Comparison of ENCODE assay signal across 1 cellular context in the genomic region with DNA sequence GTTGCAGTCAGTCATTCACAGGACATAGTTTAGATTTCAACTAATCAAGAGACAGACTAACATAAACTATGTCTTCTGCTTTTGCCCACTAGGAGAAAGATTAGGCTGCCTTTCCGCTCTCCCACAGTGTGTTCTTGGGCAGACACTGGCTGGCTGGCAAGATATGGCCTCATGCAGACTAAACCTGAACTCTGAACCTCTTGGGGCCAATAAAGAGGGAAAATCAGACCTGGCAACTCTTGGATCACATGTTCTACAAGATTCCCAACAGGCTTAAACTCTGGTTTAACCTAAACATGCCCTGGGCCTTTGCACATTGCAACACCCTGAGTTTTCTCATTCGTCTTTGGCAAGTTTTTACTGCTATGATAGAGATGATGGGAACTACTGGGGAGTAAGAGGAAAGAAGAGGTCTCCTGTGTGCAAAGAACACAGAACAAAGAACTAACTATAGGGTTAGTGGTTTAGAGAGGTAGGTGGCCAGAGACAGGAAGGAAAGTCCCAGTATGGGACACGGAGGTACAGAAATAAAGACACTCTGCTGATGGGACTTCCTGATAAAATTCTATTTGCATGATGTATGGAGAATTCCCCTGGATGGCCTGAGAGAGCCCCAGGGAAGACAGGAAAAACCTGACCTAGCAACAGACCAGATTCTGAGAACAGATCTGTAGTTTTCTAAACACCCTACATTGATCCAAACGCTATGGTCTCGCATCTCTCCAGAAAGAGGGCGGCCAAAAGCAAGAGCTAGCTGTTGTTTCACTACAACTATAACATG.
TF ChIP-seq lines count a peak whose summit lies in the region.

No MANE protein-coding gene starts in this region.

TF ChIP-seq in HepG2, 621 proteins besides CTCF, POLR2A, EP300 and RAD21 (continued from another document and continues in another):
- TF ChIP-seq, protein P1, sequence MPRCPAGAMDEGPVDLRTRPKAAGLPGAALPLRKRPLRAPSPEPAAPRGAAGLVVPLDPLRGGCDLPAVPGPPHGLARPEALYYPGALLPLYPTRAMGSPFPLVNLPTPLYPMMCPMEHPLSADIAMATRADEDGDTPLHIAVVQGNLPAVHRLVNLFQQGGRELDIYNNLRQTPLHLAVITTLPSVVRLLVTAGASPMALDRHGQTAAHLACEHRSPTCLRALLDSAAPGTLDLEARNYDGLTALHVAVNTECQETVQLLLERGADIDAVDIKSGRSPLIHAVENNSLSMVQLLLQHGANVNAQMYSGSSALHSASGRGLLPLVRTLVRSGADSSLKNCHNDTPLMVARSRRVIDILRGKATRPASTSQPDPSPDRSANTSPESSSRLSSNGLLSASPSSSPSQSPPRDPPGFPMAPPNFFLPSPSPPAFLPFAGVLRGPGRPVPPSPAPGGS (CRISPR knock-in tag; IDR thresholded peaks at IDR 0.05) = no peak
- no peak for TF ChIP-seq ZSCAN12 (CRISPR knock-in tag; IDR thresholded peaks at IDR 0.05)
- TF ChIP-seq NCOR1 (IDR thresholded peaks at IDR 0.05; ENCODE audit: borderline replicate concordance, low read length) = no peak; the same call in 1 of the 2 replicates
- TF ChIP-seq, protein P2, sequence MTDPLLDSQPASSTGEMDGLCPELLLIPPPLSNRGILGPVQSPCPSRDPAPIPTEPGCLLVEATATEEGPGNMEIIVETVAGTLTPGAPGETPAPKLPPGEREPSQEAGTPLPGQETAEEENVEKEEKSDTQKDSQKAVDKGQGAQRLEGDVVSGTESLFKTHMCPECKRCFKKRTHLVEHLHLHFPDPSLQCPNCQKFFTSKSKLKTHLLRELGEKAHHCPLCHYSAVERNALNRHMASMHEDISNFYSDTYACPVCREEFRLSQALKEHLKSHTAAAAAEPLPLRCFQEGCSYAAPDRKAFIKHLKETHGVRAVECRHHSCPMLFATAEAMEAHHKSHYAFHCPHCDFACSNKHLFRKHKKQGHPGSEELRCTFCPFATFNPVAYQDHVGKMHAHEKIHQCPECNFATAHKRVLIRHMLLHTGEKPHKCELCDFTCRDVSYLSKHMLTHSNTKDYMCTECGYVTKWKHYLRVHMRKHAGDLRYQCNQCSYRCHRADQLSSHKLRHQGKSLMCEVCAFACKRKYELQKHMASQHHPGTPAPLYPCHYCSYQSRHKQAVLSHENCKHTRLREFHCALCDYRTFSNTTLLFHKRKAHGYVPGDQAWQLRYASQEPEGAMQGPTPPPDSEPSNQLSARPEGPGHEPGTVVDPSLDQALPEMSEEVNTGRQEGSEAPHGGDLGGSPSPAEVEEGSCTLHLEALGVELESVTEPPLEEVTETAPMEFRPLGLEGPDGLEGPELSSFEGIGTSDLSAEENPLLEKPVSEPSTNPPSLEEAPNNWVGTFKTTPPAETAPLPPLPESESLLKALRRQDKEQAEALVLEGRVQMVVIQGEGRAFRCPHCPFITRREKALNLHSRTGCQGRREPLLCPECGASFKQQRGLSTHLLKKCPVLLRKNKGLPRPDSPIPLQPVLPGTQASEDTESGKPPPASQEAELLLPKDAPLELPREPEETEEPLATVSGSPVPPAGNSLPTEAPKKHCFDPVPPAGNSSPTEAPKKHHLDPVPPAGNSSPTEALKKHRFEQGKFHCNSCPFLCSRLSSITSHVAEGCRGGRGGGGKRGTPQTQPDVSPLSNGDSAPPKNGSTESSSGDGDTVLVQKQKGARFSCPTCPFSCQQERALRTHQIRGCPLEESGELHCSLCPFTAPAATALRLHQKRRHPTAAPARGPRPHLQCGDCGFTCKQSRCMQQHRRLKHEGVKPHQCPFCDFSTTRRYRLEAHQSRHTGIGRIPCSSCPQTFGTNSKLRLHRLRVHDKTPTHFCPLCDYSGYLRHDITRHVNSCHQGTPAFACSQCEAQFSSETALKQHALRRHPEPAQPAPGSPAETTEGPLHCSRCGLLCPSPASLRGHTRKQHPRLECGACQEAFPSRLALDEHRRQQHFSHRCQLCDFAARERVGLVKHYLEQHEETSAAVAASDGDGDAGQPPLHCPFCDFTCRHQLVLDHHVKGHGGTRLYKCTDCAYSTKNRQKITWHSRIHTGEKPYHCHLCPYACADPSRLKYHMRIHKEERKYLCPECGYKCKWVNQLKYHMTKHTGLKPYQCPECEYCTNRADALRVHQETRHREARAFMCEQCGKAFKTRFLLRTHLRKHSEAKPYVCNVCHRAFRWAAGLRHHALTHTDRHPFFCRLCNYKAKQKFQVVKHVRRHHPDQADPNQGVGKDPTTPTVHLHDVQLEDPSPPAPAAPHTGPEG (CRISPR knock-in tag; IDR thresholded peaks at IDR 0.05) = no peak
- TF ChIP-seq ZFP36L1 (CRISPR knock-in tag; IDR thresholded peaks at IDR 0.05) = 0 out of 2 replicates have a peak, but pooled peaks have one; percentile 40
- no peak for TF ChIP-seq SP5 (CRISPR knock-in tag; IDR thresholded peaks at IDR 0.05; ENCODE audit: borderline replicate concordance, low read depth)
- TF ChIP-seq, protein P3, sequence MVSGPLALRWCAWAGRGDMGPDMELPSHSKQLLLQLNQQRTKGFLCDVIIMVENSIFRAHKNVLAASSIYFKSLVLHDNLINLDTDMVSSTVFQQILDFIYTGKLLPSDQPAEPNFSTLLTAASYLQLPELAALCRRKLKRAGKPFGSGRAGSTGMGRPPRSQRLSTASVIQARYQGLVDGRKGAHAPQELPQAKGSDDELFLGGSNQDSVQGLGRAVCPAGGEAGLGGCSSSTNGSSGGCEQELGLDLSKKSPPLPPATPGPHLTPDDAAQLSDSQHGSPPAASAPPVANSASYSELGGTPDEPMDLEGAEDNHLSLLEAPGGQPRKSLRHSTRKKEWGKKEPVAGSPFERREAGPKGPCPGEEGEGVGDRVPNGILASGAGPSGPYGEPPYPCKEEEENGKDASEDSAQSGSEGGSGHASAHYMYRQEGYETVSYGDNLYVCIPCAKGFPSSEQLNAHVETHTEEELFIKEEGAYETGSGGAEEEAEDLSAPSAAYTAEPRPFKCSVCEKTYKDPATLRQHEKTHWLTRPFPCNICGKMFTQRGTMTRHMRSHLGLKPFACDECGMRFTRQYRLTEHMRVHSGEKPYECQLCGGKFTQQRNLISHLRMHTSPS (CRISPR knock-in tag; IDR thresholded peaks at IDR 0.05; ENCODE audit: low read depth) = no peak
- TF ChIP-seq ZNF253 (CRISPR knock-in tag; IDR thresholded peaks at IDR 0.05; ENCODE audit: borderline replicate concordance) = no peak
- TF ChIP-seq, protein P4, sequence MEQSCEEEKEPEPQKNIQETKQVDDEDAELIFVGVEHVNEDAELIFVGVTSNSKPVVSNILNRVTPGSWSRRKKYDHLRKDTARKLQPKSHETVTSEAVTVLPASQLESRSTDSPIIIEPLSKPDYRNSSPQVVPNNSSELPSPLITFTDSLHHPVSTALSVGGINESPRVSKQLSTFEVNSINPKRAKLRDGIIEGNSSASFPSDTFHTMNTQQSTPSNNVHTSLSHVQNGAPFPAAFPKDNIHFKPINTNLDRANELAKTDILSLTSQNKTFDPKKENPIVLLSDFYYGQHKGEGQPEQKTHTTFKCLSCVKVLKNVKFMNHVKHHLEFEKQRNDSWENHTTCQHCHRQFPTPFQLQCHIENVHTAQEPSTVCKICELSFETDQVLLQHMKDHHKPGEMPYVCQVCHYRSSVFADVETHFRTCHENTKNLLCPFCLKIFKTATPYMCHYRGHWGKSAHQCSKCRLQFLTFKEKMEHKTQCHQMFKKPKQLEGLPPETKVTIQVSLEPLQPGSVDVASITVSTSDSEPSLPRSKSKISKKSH (CRISPR knock-in tag; IDR thresholded peaks at IDR 0.05; ENCODE audit: borderline replicate concordance) = no peak
- TF ChIP-seq, protein P5, sequence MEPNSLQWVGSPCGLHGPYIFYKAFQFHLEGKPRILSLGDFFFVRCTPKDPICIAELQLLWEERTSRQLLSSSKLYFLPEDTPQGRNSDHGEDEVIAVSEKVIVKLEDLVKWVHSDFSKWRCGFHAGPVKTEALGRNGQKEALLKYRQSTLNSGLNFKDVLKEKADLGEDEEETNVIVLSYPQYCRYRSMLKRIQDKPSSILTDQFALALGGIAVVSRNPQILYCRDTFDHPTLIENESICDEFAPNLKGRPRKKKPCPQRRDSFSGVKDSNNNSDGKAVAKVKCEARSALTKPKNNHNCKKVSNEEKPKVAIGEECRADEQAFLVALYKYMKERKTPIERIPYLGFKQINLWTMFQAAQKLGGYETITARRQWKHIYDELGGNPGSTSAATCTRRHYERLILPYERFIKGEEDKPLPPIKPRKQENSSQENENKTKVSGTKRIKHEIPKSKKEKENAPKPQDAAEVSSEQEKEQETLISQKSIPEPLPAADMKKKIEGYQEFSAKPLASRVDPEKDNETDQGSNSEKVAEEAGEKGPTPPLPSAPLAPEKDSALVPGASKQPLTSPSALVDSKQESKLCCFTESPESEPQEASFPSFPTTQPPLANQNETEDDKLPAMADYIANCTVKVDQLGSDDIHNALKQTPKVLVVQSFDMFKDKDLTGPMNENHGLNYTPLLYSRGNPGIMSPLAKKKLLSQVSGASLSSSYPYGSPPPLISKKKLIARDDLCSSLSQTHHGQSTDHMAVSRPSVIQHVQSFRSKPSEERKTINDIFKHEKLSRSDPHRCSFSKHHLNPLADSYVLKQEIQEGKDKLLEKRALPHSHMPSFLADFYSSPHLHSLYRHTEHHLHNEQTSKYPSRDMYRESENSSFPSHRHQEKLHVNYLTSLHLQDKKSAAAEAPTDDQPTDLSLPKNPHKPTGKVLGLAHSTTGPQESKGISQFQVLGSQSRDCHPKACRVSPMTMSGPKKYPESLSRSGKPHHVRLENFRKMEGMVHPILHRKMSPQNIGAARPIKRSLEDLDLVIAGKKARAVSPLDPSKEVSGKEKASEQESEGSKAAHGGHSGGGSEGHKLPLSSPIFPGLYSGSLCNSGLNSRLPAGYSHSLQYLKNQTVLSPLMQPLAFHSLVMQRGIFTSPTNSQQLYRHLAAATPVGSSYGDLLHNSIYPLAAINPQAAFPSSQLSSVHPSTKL (CRISPR knock-in tag; IDR thresholded peaks at IDR 0.05) = peak; percentile 65
- TF ChIP-seq, protein P6, sequence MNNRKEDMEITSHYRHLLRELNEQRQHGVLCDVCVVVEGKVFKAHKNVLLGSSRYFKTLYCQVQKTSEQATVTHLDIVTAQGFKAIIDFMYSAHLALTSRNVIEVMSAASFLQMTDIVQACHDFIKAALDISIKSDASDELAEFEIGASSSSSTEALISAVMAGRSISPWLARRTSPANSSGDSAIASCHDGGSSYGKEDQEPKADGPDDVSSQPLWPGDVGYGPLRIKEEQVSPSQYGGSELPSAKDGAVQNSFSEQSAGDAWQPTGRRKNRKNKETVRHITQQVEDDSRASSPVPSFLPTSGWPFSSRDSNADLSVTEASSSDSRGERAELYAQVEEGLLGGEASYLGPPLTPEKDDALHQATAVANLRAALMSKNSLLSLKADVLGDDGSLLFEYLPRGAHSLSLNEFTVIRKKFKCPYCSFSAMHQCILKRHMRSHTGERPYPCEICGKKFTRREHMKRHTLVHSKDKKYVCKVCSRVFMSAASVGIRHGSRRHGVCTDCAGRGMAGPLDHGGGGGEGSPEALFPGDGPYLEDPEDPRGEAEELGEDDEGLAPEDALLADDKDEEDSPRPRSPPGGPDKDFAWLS (CRISPR knock-in tag; IDR thresholded peaks at IDR 0.05; ENCODE audit: borderline replicate concordance) = no peak
- TF ChIP-seq MAZ (IDR thresholded peaks at IDR 0.05; ENCODE audit: borderline replicate concordance, low read depth, low read length) = no peak
- TF ChIP-seq MAZ (CRISPR knock-in tag; IDR thresholded peaks at IDR 0.05; ENCODE audit: low read depth) = 0 out of 2 replicates have a peak, but pooled peaks have one; percentile 38
- TF ChIP-seq, protein P7, sequence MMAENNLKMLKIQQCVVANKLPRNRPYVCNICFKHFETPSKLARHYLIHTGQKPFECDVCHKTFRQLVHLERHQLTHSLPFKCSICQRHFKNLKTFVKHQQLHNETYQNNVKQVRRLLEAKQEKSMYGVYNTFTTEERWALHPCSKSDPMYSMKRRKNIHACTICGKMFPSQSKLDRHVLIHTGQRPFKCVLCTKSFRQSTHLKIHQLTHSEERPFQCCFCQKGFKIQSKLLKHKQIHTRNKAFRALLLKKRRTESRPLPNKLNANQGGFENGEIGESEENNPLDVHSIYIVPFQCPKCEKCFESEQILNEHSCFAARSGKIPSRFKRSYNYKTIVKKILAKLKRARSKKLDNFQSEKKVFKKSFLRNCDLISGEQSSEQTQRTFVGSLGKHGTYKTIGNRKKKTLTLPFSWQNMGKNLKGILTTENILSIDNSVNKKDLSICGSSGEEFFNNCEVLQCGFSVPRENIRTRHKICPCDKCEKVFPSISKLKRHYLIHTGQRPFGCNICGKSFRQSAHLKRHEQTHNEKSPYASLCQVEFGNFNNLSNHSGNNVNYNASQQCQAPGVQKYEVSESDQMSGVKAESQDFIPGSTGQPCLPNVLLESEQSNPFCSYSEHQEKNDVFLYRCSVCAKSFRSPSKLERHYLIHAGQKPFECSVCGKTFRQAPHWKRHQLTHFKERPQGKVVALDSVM (CRISPR knock-in tag; IDR thresholded peaks at IDR 0.05) = no peak
- TF ChIP-seq ZNF232 (CRISPR knock-in tag; IDR thresholded peaks at IDR 0.05; ENCODE audit: borderline replicate concordance) = no peak
- TF ChIP-seq ZNF619 (CRISPR knock-in tag; IDR thresholded peaks at IDR 0.05) = no peak
- no peak for TF ChIP-seq ARID2 (CRISPR knock-in tag; IDR thresholded peaks at IDR 0.05; ENCODE audit: borderline replicate concordance)
- TF ChIP-seq ZKSCAN1 (IDR thresholded peaks at IDR 0.05; ENCODE audit: low read length) = no peak
- TF ChIP-seq FOXM1 (CRISPR knock-in tag; IDR thresholded peaks at IDR 0.05) = no peak
- TF ChIP-seq CBFB (CRISPR knock-in tag; IDR thresholded peaks at IDR 0.05) = no peak
- TF ChIP-seq MYC (CRISPR knock-in tag; IDR thresholded peaks at IDR 0.05; ENCODE audit: borderline replicate concordance) = no peak
- TF ChIP-seq, protein P8, sequence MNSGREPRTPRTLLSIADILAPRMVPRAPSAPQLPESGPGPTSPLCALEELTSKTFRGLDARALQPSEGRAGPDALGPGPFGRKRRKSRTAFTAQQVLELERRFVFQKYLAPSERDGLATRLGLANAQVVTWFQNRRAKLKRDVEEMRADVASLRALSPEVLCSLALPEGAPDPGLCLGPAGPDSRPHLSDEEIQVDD (CRISPR knock-in tag; IDR thresholded peaks at IDR 0.05; ENCODE audit: borderline replicate concordance) = no peak
- TF ChIP-seq ZNF441 (CRISPR knock-in tag; IDR thresholded peaks at IDR 0.05; ENCODE audit: borderline replicate concordance) = no peak
- no peak for TF ChIP-seq MATR3 (CRISPR knock-in tag; IDR thresholded peaks at IDR 0.05)
- TF ChIP-seq, protein P9, sequence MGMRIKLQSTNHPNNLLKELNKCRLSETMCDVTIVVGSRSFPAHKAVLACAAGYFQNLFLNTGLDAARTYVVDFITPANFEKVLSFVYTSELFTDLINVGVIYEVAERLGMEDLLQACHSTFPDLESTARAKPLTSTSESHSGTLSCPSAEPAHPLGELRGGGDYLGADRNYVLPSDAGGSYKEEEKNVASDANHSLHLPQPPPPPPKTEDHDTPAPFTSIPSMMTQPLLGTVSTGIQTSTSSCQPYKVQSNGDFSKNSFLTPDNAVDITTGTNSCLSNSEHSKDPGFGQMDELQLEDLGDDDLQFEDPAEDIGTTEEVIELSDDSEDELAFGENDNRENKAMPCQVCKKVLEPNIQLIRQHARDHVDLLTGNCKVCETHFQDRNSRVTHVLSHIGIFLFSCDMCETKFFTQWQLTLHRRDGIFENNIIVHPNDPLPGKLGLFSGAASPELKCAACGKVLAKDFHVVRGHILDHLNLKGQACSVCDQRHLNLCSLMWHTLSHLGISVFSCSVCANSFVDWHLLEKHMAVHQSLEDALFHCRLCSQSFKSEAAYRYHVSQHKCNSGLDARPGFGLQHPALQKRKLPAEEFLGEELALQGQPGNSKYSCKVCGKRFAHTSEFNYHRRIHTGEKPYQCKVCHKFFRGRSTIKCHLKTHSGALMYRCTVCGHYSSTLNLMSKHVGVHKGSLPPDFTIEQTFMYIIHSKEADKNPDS (CRISPR knock-in tag; IDR thresholded peaks at IDR 0.05) = no peak
- TF ChIP-seq ZNF660 (CRISPR knock-in tag; IDR thresholded peaks at IDR 0.05; ENCODE audit: borderline replicate concordance, low read depth) = no peak
